18 cellular contexts compared by ENCODE assay signal in genomic region chr2:3025984-3026383, GRCh38.
"Had no signal": no experiment of that assay in that cellular context is flagged by ENCODE, and none has a peak within 500 bp of the region (broad histone marks: within the 10 kb centered on the region; RNA-seq: fewer than 3 reads in every experiment).

No MANE protein-coding gene starts in this region.

- H3K36me3 ChIP-seq: neutrophil, right lobe of liver, thyroid gland, vagina had no signal

- H3K4me3 ChIP-seq: lung, right lobe of liver, thyroid gland, vagina had no signal

- H3K27ac ChIP-seq: neutrophil, parathyroid adenoma, right lobe of liver, thyroid gland, vagina had no signal

- H3K9me3 ChIP-seq: neutrophil, right lobe of liver, thyroid gland, vagina had no signal

- H3K27me3 ChIP-seq: neutrophil, right lobe of liver, thyroid gland, vagina had no signal

- H2AFZ ChIP-seq: parathyroid adenoma had no signal

- H3K79me2 ChIP-seq: parathyroid adenoma had no signal

- H3K4me1 ChIP-seq: parathyroid adenoma, right lobe of liver, thyroid gland, vagina had no signal

- FAIRE-seq: colon, endometrium, frontal cortex, keratinocyte, small intestine had no signal

- DNase-seq: effector memory CD4-positive, alpha-beta T cell; erythroblast; naive B cell; small intestine; stimulated activated CD4-positive, alpha-beta T cell treated with anti-CD3 and anti-CD28 coated beads, Interleukin-15, amount 100 ng/mL, for 24 hours; stimulated activated CD4-positive, alpha-beta T cell treated with anti-CD3 and anti-CD28 coated beads, Interleukin-2, amount 100 ng/mL, for 48 hours; stimulated activated naive B cell treated with anti-CD40 and anti-IgM and Interleukin-4, amounts not matched to agents 10 μg/mL and 1 μg/mL and 100 μg/mL, for 72 hours; thyroid gland; trophoblast cell had no signal
